In genomic region chrX:119706616-119707015, GRCh38 we compare ENCODE assay signal across 23 cellular contexts. TPM values are rescaled to one million over a fixed set of nuclear protein-coding genes. Genes with fewer than 3 reads are reported as not detected.
DNase-seq lines count a peak whose midpoint lies in the region; ATAC-seq, FAIRE-seq and TF ChIP-seq lines count a peak whose summit lies in the region.
"Had no signal": no experiment of that assay in that cellular context is flagged by ENCODE, and none has a peak within 500 bp of the region (broad histone marks: within the 10 kb centered on the region; RNA-seq: fewer than 3 reads in every experiment).

No MANE protein-coding gene starts in this region.

- H3K9me3 Mint-ChIP-seq in astrocyte (ENCODE audit: unreplicated experiment), result peaks cover 4% of the 10 kb centered on the region
- peaks cover 0 to 7% of the 10 kb centered on the region in 2 donors for H3K9me3 Mint-ChIP-seq in stimulated activated naive CD8-positive, alpha-beta T cell treated with anti-CD3 and anti-CD28 coated beads, Interleukin-15, amount 100 ng/mL, for 72 hours
- H3K9me3 Mint-ChIP-seq: central memory CD8-positive, alpha-beta T cell had no signal

- H2AFZ ChIP-seq in astrocyte (ENCODE audit: low read depth, low read length), result no peak overlapping the region

- no peaks in the 10 kb centered on the region for H4K20me1 ChIP-seq in astrocyte (ENCODE audit: insufficient read depth, low read length)

- no peaks in the 10 kb centered on the region for H3K4me1 Mint-ChIP-seq in astrocyte (ENCODE audit: low read depth, unreplicated experiment)
- H3K4me1 Mint-ChIP-seq in stimulated activated naive CD8-positive, alpha-beta T cell treated with anti-CD3 and anti-CD28 coated beads, Interleukin-15, amount 100 ng/mL, for 72 hours, result no peaks in the 10 kb centered on the region
- H3K4me1 Mint-ChIP-seq: central memory CD8-positive, alpha-beta T cell had no signal

- no peak for DNase-seq in astrocyte (ENCODE audit: low read depth)
- no peak for DNase-seq in erythroblast (lab: John Stamatoyannopoulos, UW)
- DNase-seq in left ventricle myocardium superior, result no peak
- DNase-seq in stimulated activated naive CD8-positive, alpha-beta T cell treated with anti-CD3 and anti-CD28 coated beads, Interleukin-15, amount 100 ng/mL, for 72 hours, result no peak
- DNase-seq: activated CD4-positive, alpha-beta T cell treated with anti-CD3 and anti-CD28 coated beads, Interleukin-2, amount 10 ng/mL, durations not matched to agents 24 days and 14 days; C1 segment of cervical spinal cord; DND-41; islet precursor cell; NCI-H1092 treated with DMSO at 0.1 percent for 48 hours; NCI-H2029; right cardiac atrium; stimulated activated CD4-positive, alpha-beta T cell treated with anti-CD3 and anti-CD28 coated beads, Interleukin-4, amount 100 ng/mL, for 1 hour; stimulated activated naive CD4-positive, alpha-beta T cell; uterus had no signal

- no peak overlapping the region for H3K4me2 ChIP-seq in astrocyte (ENCODE audit: low read length)

- no peaks in the 10 kb centered on the region for H3K27me3 ChIP-seq in astrocyte (ENCODE audit: insufficient read depth, low read length)
- H3K27me3 ChIP-seq: uterus had no signal

- ATAC-seq in GM18508 (IDR thresholded peaks at IDR 0.05; ENCODE audit: insufficient read depth, unreplicated experiment) (peak; percentile 65), GM19395 (IDR thresholded peaks at IDR 0.05; ENCODE audit: unreplicated experiment) (peak; percentile 87), HG02884 (IDR thresholded peaks at IDR 0.05; ENCODE audit: unreplicated experiment) (peak; percentile 59), left ventricle myocardium superior (no peak)
- ATAC-seq in stimulated activated naive CD8-positive, alpha-beta T cell treated with anti-CD3 and anti-CD28 coated beads, Interleukin-15, amount 100 ng/mL, for 72 hours, result no peak
- ATAC-seq: right cardiac atrium, SK-N-SH treated with all-trans-retinoic acid at 6 μM for 48 hours had no signal

- H3K79me2 ChIP-seq in astrocyte (ENCODE audit: insufficient read depth, low read length), result no peaks in the 10 kb centered on the region

- TF ChIP-seq POLR2A in erythroblast (IDR thresholded peaks at IDR 0.05; ENCODE audit: low read length), result no peak

- intact Hi-C loops in left ventricle myocardium superior (cut with micrococcal nuclease), result no loop called here

- no peak overlapping the region for H3K4me3 ChIP-seq in astrocyte (ENCODE audit: insufficient read depth, low read depth, low read length)
- H3K4me3 ChIP-seq: thoracic aorta, uterus had no signal

- no peak overlapping the region for H3K9ac ChIP-seq in astrocyte (ENCODE audit: low read length)

- H3K36me3 Mint-ChIP-seq in astrocyte (ENCODE audit: low read depth, unreplicated experiment), result no peaks in the 10 kb centered on the region
- H3K36me3 Mint-ChIP-seq: activated naive CD8-positive, alpha-beta T cell had no signal

- H3K4me1 ChIP-seq in astrocyte (ENCODE audit: insufficient read depth, low read length), result no peaks in the 10 kb centered on the region
- H3K4me1 ChIP-seq: uterus had no signal

- H3K36me3 ChIP-seq in astrocyte (ENCODE audit: insufficient read depth, low read length), result no peaks in the 10 kb centered on the region
- H3K36me3 ChIP-seq: thoracic aorta, uterus had no signal

- H3K27me3 Mint-ChIP-seq in astrocyte (ENCODE audit: low read depth, unreplicated experiment), result no peaks in the 10 kb centered on the region
- H3K27me3 Mint-ChIP-seq in stimulated activated naive CD8-positive, alpha-beta T cell treated with anti-CD3 and anti-CD28 coated beads, Interleukin-15, amount 100 ng/mL, for 72 hours, result no peaks in the 10 kb centered on the region
- H3K27me3 Mint-ChIP-seq: activated naive CD8-positive, alpha-beta T cell; central memory CD8-positive, alpha-beta T cell had no signal

- FAIRE-seq in astrocyte (lab: Jason Lieb, UNC), result peak; percentile 37
- FAIRE-seq: H1 had no signal

- H3K9me3 ChIP-seq in astrocyte (ENCODE audit: insufficient read depth, low read depth, low read length), result no peaks in the 10 kb centered on the region
- H3K9me3 ChIP-seq: thoracic aorta, uterus had no signal

- no peak overlapping the region for H3K27ac Mint-ChIP-seq in astrocyte (ENCODE audit: unreplicated experiment)
- no peak overlapping the region for H3K27ac Mint-ChIP-seq in stimulated activated naive CD8-positive, alpha-beta T cell treated with anti-CD3 and anti-CD28 coated beads, Interleukin-15, amount 100 ng/mL, for 72 hours
- H3K27ac Mint-ChIP-seq: activated CD4-positive, alpha-beta T cell treated with anti-CD3 and anti-CD28 coated beads, Interleukin-2, amount 10 ng/mL, durations not matched to agents 24 days and 14 days; activated naive CD8-positive, alpha-beta T cell had no signal

- H3K4me3 Mint-ChIP-seq in astrocyte (ENCODE audit: unreplicated experiment), result no peak overlapping the region
- H3K4me3 Mint-ChIP-seq in stimulated activated naive CD8-positive, alpha-beta T cell treated with anti-CD3 and anti-CD28 coated beads, Interleukin-15, amount 100 ng/mL, for 72 hours, result no peak overlapping the region
- H3K4me3 Mint-ChIP-seq: activated CD4-positive, alpha-beta T cell treated with anti-CD3 and anti-CD28 coated beads, Interleukin-2, amount 10 ng/mL, durations not matched to agents 24 days and 14 days; activated naive CD8-positive, alpha-beta T cell; central memory CD8-positive, alpha-beta T cell had no signal

- H3K27ac ChIP-seq in astrocyte (ENCODE audit: low read depth, low read length), result no peak overlapping the region
- H3K27ac ChIP-seq: thoracic aorta, uterus had no signal

- TF ChIP-seq CTCF in astrocyte (IDR thresholded peaks at IDR 0.05; ENCODE audit: insufficient read depth, low read depth, low read length), result no peak

RNA-seq across cellular contexts. Expression of gene SEPTIN6, which starts 13.6 kb away (rescaled TPM):
- total RNA-seq in astrocyte (24.7 and 25.3 TPM in 2 replicates), left ventricle myocardium superior (7.6 TPM)

RNA-seq across cellular contexts. Expression of gene SOWAHD, which starts 51.8 kb away (rescaled TPM):
- total RNA-seq in astrocyte, result 0.54 TPM in 1 of 2 replicates, not detected in the other
- 0.32 TPM for total RNA-seq in left ventricle myocardium superior
- total RNA-seq: dermis microvascular lymphatic vessel endothelial cell, thoracic aorta had no signal

Comparison
In these comparisons a context has a peak if more than half of its experiments do, and no peak if none do; other contexts are left out.
1. ATAC-seq: peak in GM18508 (single experiment), GM19395 (single experiment) and HG02884 (single experiment); none in left ventricle myocardium superior (single experiment) and stimulated activated naive CD8-positive, alpha-beta T cell treated with anti-CD3 and anti-CD28 coated beads, Interleukin-15, amount 100 ng/mL, for 72 hours (single experiment).